Comparison of ENCODE assay signal across 8 cellular contexts in the genomic region with DNA sequence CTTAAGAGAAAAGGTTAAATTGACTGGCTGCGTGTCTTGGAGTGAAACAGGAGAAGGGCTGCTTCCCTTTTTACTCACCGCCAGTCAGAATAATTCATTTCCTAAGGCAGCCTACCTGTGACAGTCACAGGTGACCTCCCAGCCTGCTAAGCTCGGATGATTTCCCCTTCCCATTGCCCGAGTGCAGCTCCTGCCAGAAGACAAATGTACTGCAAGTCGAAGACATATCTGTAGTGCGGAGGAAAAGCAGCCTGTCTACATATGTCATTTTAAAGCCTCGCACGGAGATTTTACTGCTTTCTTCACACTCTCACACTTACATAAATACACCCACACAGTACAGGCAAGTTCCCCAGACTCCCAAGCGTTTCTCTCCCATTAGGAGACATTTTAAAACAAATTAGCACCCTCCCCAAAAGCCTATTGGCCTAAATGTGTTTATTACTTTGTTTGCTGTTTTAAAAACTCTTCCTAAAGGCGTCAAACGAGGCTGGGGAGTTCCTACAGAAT.
DNase-seq lines count a peak whose midpoint lies in the region; ATAC-seq and TF ChIP-seq lines count a peak whose summit lies in the region.

No MANE protein-coding gene starts in this region.

- H3K27me3 ChIP-seq in HUES6 (ENCODE audit: control insufficient read depth, insufficient read depth, low read length): no peaks in the 10 kb centered on the region

- TF ChIP-seq CTCF in choroid plexus epithelial cell (conservative IDR thresholded peaks at IDR 0.05; ENCODE audit: low read depth, low read length): peak; percentile 18

- H3K4me3 ChIP-seq in HUES6 (ENCODE audit: low read depth, low read length): peak overlapping the region; percentile 20; the same call in 1 of the 2 replicates
- no peak overlapping the region for H3K4me3 ChIP-seq in choroid plexus epithelial cell (ENCODE audit: low read depth, low read length)
- H3K4me3 ChIP-seq in mesodermal cell (ENCODE audit: extremely low read depth, insufficient read depth, low read length, poor library complexity, severe bottlenecking): no peak overlapping the region

- WGBS in mesodermal cell (ENCODE audit: insufficient coverage in 2 of 2), 2 experiments: 39 to 53% methylated on average over 8 to 9 of the region's 11 CpGs

- H3K9ac ChIP-seq in HUES6 (ENCODE audit: low read length): peak overlapping the region; percentile 0

- DNase-seq in ELR (ENCODE audit: low read depth) (peak; percentile 19), choroid plexus epithelial cell (ENCODE audit: low read depth) (peak; percentile 46), NCI-H1092 treated with DMSO at 0.1 percent for 48 hours (lab: John Stamatoyannopoulos, UW) (no peak), H4 (ENCODE audit: low spot score) (no peak)
- DNase-seq in activated CD4-positive, alpha-beta T cell treated with anti-CD3 and anti-CD28 coated beads for 48 hours: no peak

- peak; percentile 57 for ATAC-seq in GM21576 (IDR thresholded peaks at IDR 0.05; ENCODE audit: unreplicated experiment)

- H3K27ac ChIP-seq in HUES6 (ENCODE audit: low read depth, low read length) (no peak overlapping the region), mesodermal cell (ENCODE audit: low read depth, low read length, severe bottlenecking) (peak overlapping the region; percentile 80)

- H3K36me3 ChIP-seq in HUES6 (ENCODE audit: control insufficient read depth, insufficient read depth, low read length) (no peaks in the 10 kb centered on the region), mesodermal cell (ENCODE audit: control insufficient read depth, insufficient read depth, low read length) (no peaks in the 10 kb centered on the region)

- H3K4me1 ChIP-seq in HUES6 (ENCODE audit: control insufficient read depth, insufficient read depth, low read length): peaks cover 60% of the 10 kb centered on the region
- H3K4me1 ChIP-seq in mesodermal cell (ENCODE audit: control insufficient read depth, insufficient read depth, low read length, poor library complexity, severe bottlenecking): peaks cover 57% of the 10 kb centered on the region

- H3K9me3 ChIP-seq in HUES6 (ENCODE audit: control insufficient read depth, insufficient read depth, low read depth, low read length): no peaks in the 10 kb centered on the region
- H3K9me3 ChIP-seq in mesodermal cell (ENCODE audit: control insufficient read depth, low read length): peaks cover 3% of the 10 kb centered on the region

Comparison
In these comparisons a context has a peak if more than half of its experiments do, and no peak if none do; other contexts are left out.
1. DNase-seq: peak in ELR (single experiment) and choroid plexus epithelial cell (single experiment); none in activated CD4-positive, alpha-beta T cell treated with anti-CD3 and anti-CD28 coated beads for 48 hours (single experiment), NCI-H1092 treated with DMSO at 0.1 percent for 48 hours (single experiment) and H4 (single experiment).